8 cellular contexts compared by ENCODE assay signal in genomic region chrX:107117993-107118321, GRCh38. TPM values are rescaled to one million over a fixed set of nuclear protein-coding genes. Genes with fewer than 3 reads are reported as not detected.
DNase-seq lines count a peak whose midpoint lies in the region; ATAC-seq and TF ChIP-seq lines count a peak whose summit lies in the region.

No MANE protein-coding gene starts in this region.

- peaks cover 43% of the 10 kb centered on the region for H3K4me1 Mint-ChIP-seq in activated T-helper 1 cell treated with anti-CD3 and anti-CD28 coated beads, Interleukin-12 subunit alpha, Interleukin-12 subunit beta, Interleukin-2, Interleukin-4 antibody, amounts not matched to agents 30 ng/mL and 10 ng/mL and 1 ng/mL, durations not matched to agents 14 hours and 24 hours and 36 hours (ENCODE audit: low read depth)

- CTCF ChIA-PET in HEK293T (lab: Yijun Ruan, JAX) = no interaction called here

- in situ Hi-C loops in gastrocnemius medialis (cut with MboI; ENCODE audit: low sequenced_read_pairs in 4 of 4) = no loop called here

- H3K4me1 ChIP-seq in BE2C (no peaks in the 10 kb centered on the region), right cardiac atrium (ENCODE audit: control insufficient read depth, insufficient read depth, low read length) (no peaks in the 10 kb centered on the region), gastrocnemius medialis (peaks cover 5 to 10% of the 10 kb centered on the region in 2 donors)

- peak overlapping the region; percentile 76 for H3K27ac ChIP-seq in right cardiac atrium (ENCODE audit: low read length)
- peak overlapping the region; percentile 75 to 83 (median 78) for H3K27ac ChIP-seq in gastrocnemius medialis

- ATAC-seq in right cardiac atrium = peak in 1 of 2 donors; percentile 14
- ATAC-seq in gastrocnemius medialis = peak; percentile 39 to 51

- no peaks in the 10 kb centered on the region for H3K27me3 Mint-ChIP-seq in activated T-helper 1 cell treated with anti-CD3 and anti-CD28 coated beads, Interleukin-12 subunit alpha, Interleukin-12 subunit beta, Interleukin-2, Interleukin-4 antibody, amounts not matched to agents 30 ng/mL and 10 ng/mL and 1 ng/mL, durations not matched to agents 14 hours and 24 hours and 36 hours (ENCODE audit: insufficient read depth)

- intact Hi-C loops in activated T-helper 1 cell treated with anti-CD3 and anti-CD28 coated beads, Interleukin-12 subunit alpha, Interleukin-12 subunit beta, Interleukin-2, Interleukin-4 antibody, amounts not matched to agents 30 ng/mL and 10 ng/mL and 1 ng/mL, durations not matched to agents 14 hours and 24 hours and 36 hours (cut with micrococcal nuclease) = loop anchor here (1.0 to 5.0 kb wide), 6 partner anchors 17 to 973 kb away; partner anchors contain the start of genes ATG4A, DNAAF6, NUP62CL and PRPS1
- intact Hi-C loops in right cardiac atrium (cut with DNase I) = no loop called here
- intact Hi-C loops in gastrocnemius medialis (cut with DNase I; ENCODE audit: low total_unique reads) = loop anchor here (5.0 to 10.0 kb wide), 3 partner anchors 116 to 977 kb away; partner anchors contain the start of genes ATG4A, MORC4, PRPS1 and PSMD10

- H3K36me3 ChIP-seq in BE2C = peaks cover 3% of the 10 kb centered on the region; the same call in 1 of the 2 replicates
- peaks cover 0 to 24% of the 10 kb centered on the region in 2 donors for H3K36me3 ChIP-seq in gastrocnemius medialis

- peak overlapping the region; percentile 100 for H3K4me3 Mint-ChIP-seq in activated T-helper 1 cell treated with anti-CD3 and anti-CD28 coated beads, Interleukin-12 subunit alpha, Interleukin-12 subunit beta, Interleukin-2, Interleukin-4 antibody, amounts not matched to agents 30 ng/mL and 10 ng/mL and 1 ng/mL, durations not matched to agents 14 hours and 24 hours and 36 hours

- DNase-seq in BE2C (no peak), HEK293T (ENCODE audit: extremely low spot score) (peak; percentile 19), right cardiac atrium (no peak), gastrocnemius medialis (no peak), middle frontal gyrus (ENCODE audit: extremely low spot score, low spot score) (no peak), GOT3 (lab: John Stamatoyannopoulos, UW) (no peak)
- DNase-seq in activated T-helper 1 cell treated with anti-CD3 and anti-CD28 coated beads, Interleukin-12 subunit alpha, Interleukin-12 subunit beta, Interleukin-2, Interleukin-4 antibody, amounts not matched to agents 30 ng/mL and 10 ng/mL and 1 ng/mL, durations not matched to agents 14 hours and 24 hours and 36 hours (ENCODE audit: low spot score) = no peak
- DNase-seq in activated CD4-positive, alpha-beta T cell treated with anti-CD3 and anti-CD28 coated beads for 4 hours = no peak

- no peak overlapping the region for H3K27ac Mint-ChIP-seq in activated T-helper 1 cell treated with anti-CD3 and anti-CD28 coated beads, Interleukin-12 subunit alpha, Interleukin-12 subunit beta, Interleukin-2, Interleukin-4 antibody, amounts not matched to agents 30 ng/mL and 10 ng/mL and 1 ng/mL, durations not matched to agents 14 hours and 24 hours and 36 hours

- no peak for TF ChIP-seq POLR2A in gastrocnemius medialis (IDR thresholded peaks at IDR 0.05)

- H3K27me3 ChIP-seq in BE2C (no peaks in the 10 kb centered on the region), right cardiac atrium (ENCODE audit: control insufficient read depth, insufficient read depth) (no peaks in the 10 kb centered on the region), gastrocnemius medialis (no peaks in the 10 kb centered on the region)

- H3K9me3 ChIP-seq in BE2C (no peaks in the 10 kb centered on the region), right cardiac atrium (ENCODE audit: control insufficient read depth, low read length) (no peaks in the 10 kb centered on the region), gastrocnemius medialis (no peaks in the 10 kb centered on the region)

- WGBS in right cardiac atrium = 0% methylated on average over 8 of the region's 8 CpGs

- TF ChIP-seq CTCF in BE2C (IDR thresholded peaks at IDR 0.05; ENCODE audit: low read depth, low read length) (no peak), gastrocnemius medialis (IDR thresholded peaks at IDR 0.05 in 4 of 5, conservative IDR thresholded peaks at IDR 0.05 in 1 of 5) (no peak)

- H3K36me3 Mint-ChIP-seq in activated T-helper 1 cell treated with anti-CD3 and anti-CD28 coated beads, Interleukin-12 subunit alpha, Interleukin-12 subunit beta, Interleukin-2, Interleukin-4 antibody, amounts not matched to agents 30 ng/mL and 10 ng/mL and 1 ng/mL, durations not matched to agents 14 hours and 24 hours and 36 hours (ENCODE audit: low read depth) = peaks cover 30% of the 10 kb centered on the region

- H3K4me3 ChIP-seq in BE2C (ENCODE audit: low read depth, low read length) (peak overlapping the region; percentile 74), right cardiac atrium (ENCODE audit: low read length) (peak overlapping the region; percentile 88), gastrocnemius medialis (peak overlapping the region; percentile 62 to 83 (median 74))

- POLR2A ChIA-PET in HEK293T (lab: Yijun Ruan, JAX) = interaction anchor here (1.2 kb wide), 2 partner anchors 9 to 37 kb away, joined by 3 to 7 read pairs; no protein-coding TSS in a partner anchor

- H3K9me3 Mint-ChIP-seq in activated T-helper 1 cell treated with anti-CD3 and anti-CD28 coated beads, Interleukin-12 subunit alpha, Interleukin-12 subunit beta, Interleukin-2, Interleukin-4 antibody, amounts not matched to agents 30 ng/mL and 10 ng/mL and 1 ng/mL, durations not matched to agents 14 hours and 24 hours and 36 hours = no peaks in the 10 kb centered on the region

TF ChIP-seq in HEK293T, 16 proteins besides CTCF, POLR2A, EP300 and RAD21:
- no peak for TF ChIP-seq TARDBP (IDR thresholded peaks at IDR 0.05)
- TF ChIP-seq NFRKB (IDR thresholded peaks at IDR 0.05) = no peak
- TF ChIP-seq SP1 (IDR thresholded peaks at IDR 0.05) = no peak
- no peak for TF ChIP-seq HDGF (IDR thresholded peaks at IDR 0.05; ENCODE audit: borderline replicate concordance)
- TF ChIP-seq FOXK2 (IDR thresholded peaks at IDR 0.05) = no peak
- TF ChIP-seq, protein P1, sequence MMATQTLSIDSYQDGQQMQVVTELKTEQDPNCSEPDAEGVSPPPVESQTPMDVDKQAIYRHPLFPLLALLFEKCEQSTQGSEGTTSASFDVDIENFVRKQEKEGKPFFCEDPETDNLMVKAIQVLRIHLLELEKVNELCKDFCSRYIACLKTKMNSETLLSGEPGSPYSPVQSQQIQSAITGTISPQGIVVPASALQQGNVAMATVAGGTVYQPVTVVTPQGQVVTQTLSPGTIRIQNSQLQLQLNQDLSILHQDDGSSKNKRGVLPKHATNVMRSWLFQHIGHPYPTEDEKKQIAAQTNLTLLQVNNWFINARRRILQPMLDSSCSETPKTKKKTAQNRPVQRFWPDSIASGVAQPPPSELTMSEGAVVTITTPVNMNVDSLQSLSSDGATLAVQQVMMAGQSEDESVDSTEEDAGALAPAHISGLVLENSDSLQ (IDR thresholded peaks at IDR 0.05) = no peak
- no peak for TF ChIP-seq ZNF384 (IDR thresholded peaks at IDR 0.05)
- no peak for TF ChIP-seq FOXA1 (IDR thresholded peaks at IDR 0.05)
- TF ChIP-seq SUZ12 (IDR thresholded peaks at IDR 0.05) = no peak
- TF ChIP-seq L3MBTL2 (conservative IDR thresholded peaks at IDR 0.05) = no peak
- TF ChIP-seq FOXM1 (IDR thresholded peaks at IDR 0.05; ENCODE audit: borderline replicate concordance) = no peak
- TF ChIP-seq BHLHE40 (IDR thresholded peaks at IDR 0.05; ENCODE audit: borderline replicate concordance) = no peak

RNA-seq across cellular contexts. Expression of gene RBM41, which starts 0.7 kb away (rescaled TPM):
- 6.7 TPM for polyA plus RNA-seq in BE2C (2012; ENCODE audit: insufficient read depth, insufficient read length, low read depth)
- total RNA-seq in activated T-helper 1 cell treated with anti-CD3 and anti-CD28 coated beads, Interleukin-12 subunit alpha, Interleukin-12 subunit beta, Interleukin-2, Interleukin-4 antibody, amounts not matched to agents 30 ng/mL and 10 ng/mL and 1 ng/mL, durations not matched to agents 14 hours and 24 hours and 36 hours = 15.5 and 16.6 TPM in 2 replicates
- 10 to 100 TPM; 10.7 to 15.7 (median 14.3) TPM for total RNA-seq in right cardiac atrium
- polyA plus RNA-seq in right cardiac atrium = 4.9 TPM
- 10 to 100 TPM in 3 of 4 donors, 1 to 10 TPM in 1; 9.9 to 16.0 (median 13.2) TPM for total RNA-seq in gastrocnemius medialis

Comparison
In these comparisons a context has a peak if more than half of its experiments do, and no peak if none do; other contexts are left out.
1. intact Hi-C loops: an anchor here in activated T-helper 1 cell treated with anti-CD3 and anti-CD28 coated beads, Interleukin-12 subunit alpha, Interleukin-12 subunit beta, Interleukin-2, Interleukin-4 antibody, amounts not matched to agents 30 ng/mL and 10 ng/mL and 1 ng/mL, durations not matched to agents 14 hours and 24 hours and 36 hours (1.0 to 5.0 kb wide) and gastrocnemius medialis (5.0 to 10.0 kb wide); none called in right cardiac atrium.